17 cellular contexts compared by ENCODE assay signal in the genomic region with DNA sequence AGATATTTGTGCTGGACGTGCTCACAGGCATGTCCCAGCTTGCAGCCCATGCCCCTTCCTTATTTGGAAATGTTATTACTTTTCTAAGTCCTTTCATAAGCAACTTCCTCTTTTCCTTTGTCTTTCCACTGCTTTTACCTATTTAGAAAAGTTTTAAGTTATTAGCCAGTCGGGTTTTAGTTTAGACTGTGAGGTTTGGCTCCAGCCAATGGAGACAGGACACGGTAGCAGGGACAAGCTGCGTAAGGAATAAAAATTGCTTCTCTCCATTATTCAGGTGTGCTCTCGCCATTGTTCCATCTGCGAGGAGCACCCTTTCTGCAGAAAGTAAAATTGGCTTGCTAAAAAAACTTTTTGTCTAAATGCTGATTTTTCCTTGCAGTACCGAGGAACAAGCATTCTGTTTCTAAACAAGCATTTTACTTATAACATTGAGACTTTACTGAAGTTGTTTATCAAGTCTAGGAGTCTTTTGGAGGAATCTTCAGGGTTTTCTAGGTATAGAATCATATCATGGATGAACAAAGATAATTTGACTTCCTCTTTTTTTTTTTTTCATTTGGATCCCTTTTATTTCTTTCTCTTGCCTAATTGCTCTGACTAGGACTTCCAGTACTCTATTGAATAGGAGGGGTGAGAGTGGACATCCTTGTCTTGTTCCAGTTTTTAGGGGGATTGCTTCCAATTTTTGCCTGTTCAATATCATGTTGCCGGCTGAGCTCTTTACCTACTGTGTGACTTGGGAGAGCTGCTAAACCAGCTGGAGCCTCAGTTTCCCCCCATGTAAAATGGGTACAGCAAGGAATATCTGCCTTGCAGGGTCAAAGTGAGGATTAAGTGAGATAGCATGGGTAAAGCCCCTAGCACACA.
DNase-seq lines count a peak whose midpoint lies in the region; ATAC-seq and TF ChIP-seq lines count a peak whose summit lies in the region.
"Had no signal": no experiment of that assay in that cellular context is flagged by ENCODE, and none has a peak within 500 bp of the region (broad histone marks: within the 10 kb centered on the region; RNA-seq: fewer than 3 reads in every experiment).

No MANE protein-coding gene starts in this region.

- peak overlapping the region in 5 of 11 experiments; percentile 35 to 54 (median 43); a peak in 7 of 22 replicates for H3K9ac ChIP-seq in BLaER1 treated with 17β-estradiol and CSF1 and Interleukin-3, amounts not matched to agents 10 nM and 100 nM

- H3K9me3 Mint-ChIP-seq in memory B cell = peaks cover 4% of the 10 kb centered on the region
- no peaks in the 10 kb centered on the region for H3K9me3 Mint-ChIP-seq in CD8-positive, alpha-beta T cell
- H3K9me3 Mint-ChIP-seq: activated naive CD4-positive, alpha-beta T cell treated with anti-CD3 and anti-CD28 coated beads, Interleukin-2, amount 50 U/mL, for 72 hours; activated T-cell treated with anti-CD3 and anti-CD28 coated beads, Interleukin-2, amount 50 U/mL, for 24 hours had no signal

- no peak overlapping the region for H3K4me3 ChIP-seq in BLaER1 treated with 17β-estradiol and CSF1 and Interleukin-3, amounts not matched to agents 10 nM and 100 nM
- H3K4me3 ChIP-seq in HEK293 (ENCODE audit: low read depth, low read length) = no peak overlapping the region
- no peak overlapping the region for H3K4me3 ChIP-seq in CD8-positive, alpha-beta T cell (ENCODE audit: low read depth, low read length)
- H3K4me3 ChIP-seq: body of pancreas, colonic mucosa had no signal

- no peak for ATAC-seq in memory B cell (ENCODE audit: low read depth)
- no peak for ATAC-seq in CD8-positive, alpha-beta T cell
- ATAC-seq in HG02759 (IDR thresholded peaks at IDR 0.05; ENCODE audit: unreplicated experiment) = no peak
- ATAC-seq: activated naive CD4-positive, alpha-beta T cell treated with anti-CD3 and anti-CD28 coated beads, Interleukin-2, amount 50 U/mL, for 72 hours; left cardiac atrium had no signal

- H3K4me1 Mint-ChIP-seq in memory B cell = peaks cover 26% of the 10 kb centered on the region
- peaks cover 18% of the 10 kb centered on the region for H3K4me1 Mint-ChIP-seq in CD8-positive, alpha-beta T cell (ENCODE audit: low read depth)

- H3K36me3 ChIP-seq in BLaER1 treated with 17β-estradiol and CSF1 and Interleukin-3, amounts not matched to agents 10 nM and 100 nM = peaks cover 17 to 99% (median 94%) of the 10 kb centered on the region in 11 experiments
- H3K36me3 ChIP-seq in HEK293 (ENCODE audit: control insufficient read depth in 2 of 2, insufficient read depth in 1 of 2, low read length in 2 of 2) = no peaks in the 10 kb centered on the region
- H3K36me3 ChIP-seq in CD8-positive, alpha-beta T cell (ENCODE audit: insufficient read depth, low read length) = no peaks in the 10 kb centered on the region
- H3K36me3 ChIP-seq: colonic mucosa had no signal

- H4K20me1 ChIP-seq in BLaER1 treated with 17β-estradiol and CSF1 and Interleukin-3, amounts not matched to agents 10 nM and 100 nM = peaks cover 0 to 26% (median 0%) of the 10 kb centered on the region in 11 experiments; a peak in 5 of 22 replicates

- peaks cover 16 to 58% (median 31%) of the 10 kb centered on the region in 11 experiments for H3K9me3 ChIP-seq in BLaER1 treated with 17β-estradiol and CSF1 and Interleukin-3, amounts not matched to agents 10 nM and 100 nM (replicated peaks in 1 of 11)
- H3K9me3 ChIP-seq in HEK293 (ENCODE audit: control insufficient read depth, insufficient read depth, low read depth, low read length) = no peaks in the 10 kb centered on the region
- H3K9me3 ChIP-seq in CD8-positive, alpha-beta T cell (ENCODE audit: low read length) = no peaks in the 10 kb centered on the region
- H3K9me3 ChIP-seq: body of pancreas, colonic mucosa had no signal

- H3K27ac ChIP-seq in BLaER1 treated with 17β-estradiol and CSF1 and Interleukin-3, amounts not matched to agents 10 nM and 100 nM = peak overlapping the region in 10 of 11 experiments; percentile 34 to 77 (median 66); a peak in 18 of 22 replicates
- no peak overlapping the region for H3K27ac ChIP-seq in HEK293 (ENCODE audit: extremely low read depth, low read depth, low read length)
- H3K27ac ChIP-seq in CD8-positive, alpha-beta T cell (ENCODE audit: low read depth, low read length) = no peak overlapping the region
- H3K27ac ChIP-seq: colonic mucosa, epithelial cell of prostate had no signal

- peak overlapping the region; percentile 24 for H3K27ac Mint-ChIP-seq in memory B cell
- H3K27ac Mint-ChIP-seq in CD8-positive, alpha-beta T cell = no peak overlapping the region
- H3K27ac Mint-ChIP-seq: activated T-cell treated with anti-CD3 and anti-CD28 coated beads, Interleukin-2, amount 50 U/mL, for 24 hours had no signal

- H3K27me3 Mint-ChIP-seq in memory B cell = no peaks in the 10 kb centered on the region
- H3K27me3 Mint-ChIP-seq in CD8-positive, alpha-beta T cell (ENCODE audit: low read depth) = no peaks in the 10 kb centered on the region
- H3K27me3 Mint-ChIP-seq: activated T-cell treated with anti-CD3 and anti-CD28 coated beads, Interleukin-2, amount 50 U/mL, for 24 hours had no signal

- TF ChIP-seq CTCF in HEK293 (tag by site-specific recombination; IDR thresholded peaks at IDR 0.05) = no peak
- TF ChIP-seq CTCF in CD8-positive, alpha-beta T cell (IDR thresholded peaks at IDR 0.05) = no peak

- H3K4me3 Mint-ChIP-seq in memory B cell = no peak overlapping the region
- H3K4me3 Mint-ChIP-seq in CD8-positive, alpha-beta T cell = no peak overlapping the region
- H3K4me3 Mint-ChIP-seq: activated T-cell treated with anti-CD3 and anti-CD28 coated beads, Interleukin-2, amount 50 U/mL, for 24 hours had no signal

- DNase-seq in SKM-1 treated with dmso at 0.1 percent for 144 hours (lab: John Stamatoyannopoulos, UW; ENCODE audit: unreplicated experiment) (peak; percentile 69), memory B cell (ENCODE audit: low spot score in 2 of 2) (no peak), NCI-H1694 (lab: John Stamatoyannopoulos, UW) (no peak)
- no peak for DNase-seq in CD8-positive, alpha-beta T cell
- DNase-seq: activated CD4-positive, alpha-beta T cell treated with anti-CD3 and anti-CD28 coated beads, Interleukin-2, amount 50 U/mL, for 1 hour; activated T-cell treated with anti-CD3 and anti-CD28 coated beads, Interleukin-2, amount 50 U/mL, for 24 hours; body of pancreas; colonic mucosa; foreskin melanocyte; left cardiac atrium; midbrain; NCI-H1694 treated with DMSO at 0.1 percent for 48 hours had no signal

- H3K4me2 ChIP-seq in BLaER1 treated with 17β-estradiol and CSF1 and Interleukin-3, amounts not matched to agents 10 nM and 100 nM = peak overlapping the region; percentile 27 to 73 (median 44); a peak in 20 of 22 replicates

- H3K27me3 ChIP-seq in BLaER1 treated with 17β-estradiol and CSF1 and Interleukin-3, amounts not matched to agents 10 nM and 100 nM = no peaks in the 10 kb centered on the region
- H3K27me3 ChIP-seq in CD8-positive, alpha-beta T cell (ENCODE audit: insufficient read depth, low read length) = no peaks in the 10 kb centered on the region
- H3K27me3 ChIP-seq: body of pancreas, colonic mucosa had no signal

- POLR2A ChIA-PET in HEK293 (lab: Yijun Ruan, JAX) = no interaction called here
- POLR2A ChIA-PET in CD8-positive, alpha-beta T cell (lab: Charles Lee) = no interaction called here

- H3K36me3 Mint-ChIP-seq in memory B cell = peaks cover 48% of the 10 kb centered on the region
- no peaks in the 10 kb centered on the region for H3K36me3 Mint-ChIP-seq in CD8-positive, alpha-beta T cell
- H3K36me3 Mint-ChIP-seq: activated naive CD4-positive, alpha-beta T cell treated with anti-CD3 and anti-CD28 coated beads, Interleukin-2, amount 50 U/mL, for 72 hours had no signal

- CTCF ChIA-PET in HEK293 (lab: Yijun Ruan, JAX) = interaction anchor here (1.0 kb wide), 1 partner anchor 9 kb away, joined by 5 read pairs; no protein-coding TSS in a partner anchor
- CTCF ChIA-PET in CD8-positive, alpha-beta T cell (lab: Charles Lee) = interaction anchor here (1.5 kb wide), 1 partner anchor 12 kb away, joined by 5 read pairs; no protein-coding TSS in a partner anchor

- H3K4me1 ChIP-seq in BLaER1 treated with 17β-estradiol and CSF1 and Interleukin-3, amounts not matched to agents 10 nM and 100 nM = peaks cover 64 to 85% (median 67%) of the 10 kb centered on the region in 10 experiments
- no peaks in the 10 kb centered on the region for H3K4me1 ChIP-seq in HEK293 (ENCODE audit: control insufficient read depth, insufficient read depth, low read length)
- H3K4me1 ChIP-seq in CD8-positive, alpha-beta T cell (ENCODE audit: insufficient read depth, low read length) = peaks cover 21% of the 10 kb centered on the region
- H3K4me1 ChIP-seq: colonic mucosa had no signal

- intact Hi-C loops in CD8-positive, alpha-beta T cell (cut with DNase I, micrococcal nuclease) = loop anchor here in 1 of 2 experiments (10.0 kb wide), 1 partner anchor 63 kb away; a partner anchor contains a TSS

TF ChIP-seq in HEK293, 187 proteins besides CTCF, POLR2A, EP300 and RAD21:
- TF ChIP-seq ZNF48 (tag by site-specific recombination; IDR thresholded peaks at IDR 0.05) (no peak), SP3 (tag by site-specific recombination; IDR thresholded peaks at IDR 0.05) (no peak), RBAK (tag by site-specific recombination; IDR thresholded peaks at IDR 0.05) (no peak), SETDB1 (IDR thresholded peaks at IDR 0.05; ENCODE audit: insufficient read length, low read length) (peak; percentile 17), ZNF133 (tag by site-specific recombination; IDR thresholded peaks at IDR 0.05) (no peak), ZNF175 (tag by site-specific recombination; IDR thresholded peaks at IDR 0.05) (no peak), ZNF664 (tag by site-specific recombination; IDR thresholded peaks at IDR 0.05) (peak; percentile 57; the same call in 1 of the 2 replicates)
- TF ChIP-seq, protein P1, sequence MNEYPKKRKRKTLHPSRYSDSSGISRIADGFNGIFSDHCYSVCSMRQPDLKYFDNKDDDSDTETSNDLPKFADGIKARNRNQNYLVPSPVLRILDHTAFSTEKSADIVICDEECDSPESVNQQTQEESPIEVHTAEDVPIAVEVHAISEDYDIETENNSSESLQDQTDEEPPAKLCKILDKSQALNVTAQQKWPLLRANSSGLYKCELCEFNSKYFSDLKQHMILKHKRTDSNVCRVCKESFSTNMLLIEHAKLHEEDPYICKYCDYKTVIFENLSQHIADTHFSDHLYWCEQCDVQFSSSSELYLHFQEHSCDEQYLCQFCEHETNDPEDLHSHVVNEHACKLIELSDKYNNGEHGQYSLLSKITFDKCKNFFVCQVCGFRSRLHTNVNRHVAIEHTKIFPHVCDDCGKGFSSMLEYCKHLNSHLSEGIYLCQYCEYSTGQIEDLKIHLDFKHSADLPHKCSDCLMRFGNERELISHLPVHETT (tag by site-specific recombination; IDR thresholded peaks at IDR 0.05) = no peak

Comparison
In these comparisons a context has a peak if more than half of its experiments do, and no peak if none do; other contexts are left out.
1. H3K27ac ChIP-seq: peak in BLaER1 treated with 17β-estradiol and CSF1 and Interleukin-3, amounts not matched to agents 10 nM and 100 nM (10 of 11); none in HEK293 (single experiment) and CD8-positive, alpha-beta T cell (single experiment).